Comparison of ENCODE assay signal across 11 cellular contexts in the genomic region with DNA sequence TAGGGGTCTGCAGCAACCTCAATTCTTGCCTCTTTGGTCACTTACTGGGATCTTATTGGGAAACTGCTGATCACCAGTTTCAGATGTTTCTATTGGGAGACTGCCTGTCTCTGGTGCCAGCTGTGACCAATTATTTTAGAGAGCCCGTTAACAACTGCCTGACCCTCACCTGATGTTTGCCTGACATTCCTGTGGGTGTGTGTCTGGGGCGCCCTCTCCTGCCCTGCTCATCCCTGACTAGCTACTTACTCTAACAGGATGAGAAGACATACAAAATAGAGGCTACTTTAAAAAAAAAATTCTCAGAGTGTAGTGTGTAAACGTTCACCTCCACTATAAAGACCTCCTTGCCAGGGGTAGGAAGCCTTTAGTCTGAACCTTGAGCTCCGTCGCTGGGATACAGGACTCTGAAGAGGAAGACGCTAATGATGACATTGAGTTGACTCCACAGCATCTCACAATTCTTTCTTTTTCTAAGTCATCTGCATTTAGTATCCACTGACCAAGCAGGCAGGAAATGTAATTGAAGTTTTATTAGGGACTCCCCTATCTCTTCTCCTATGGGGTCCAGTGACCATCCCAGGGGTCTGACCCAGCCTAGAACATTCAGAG. TPM values are rescaled to one million over a fixed set of nuclear protein-coding genes. Genes with fewer than 3 reads are reported as not detected.
A peak's percentile ranks its signal among the peaks of the same experiment; 100 is the strongest.
DNase-seq lines count a peak whose midpoint lies in the region; ATAC-seq and TF ChIP-seq lines count a peak whose summit lies in the region.
"Had no signal": no experiment of that assay in that cellular context is flagged by ENCODE, and none has a peak within 500 bp of the region (broad histone marks: within the 10 kb centered on the region; RNA-seq: fewer than 3 reads in every experiment).

No MANE protein-coding gene starts in this region.

- H3K27me3 ChIP-seq in WERI-Rb-1 (ENCODE audit: insufficient read depth, low read depth, severe bottlenecking) (peaks cover 2% of the 10 kb centered on the region), left lung (no peaks in the 10 kb centered on the region), suprapubic skin (no peaks in the 10 kb centered on the region)
- H3K27me3 ChIP-seq: SJCRH30 had no signal

- TF ChIP-seq CTCF in WERI-Rb-1 (IDR thresholded peaks at IDR 0.05; ENCODE audit: low read depth, low read length), result peak; percentile 35; the same call in 1 of the 2 replicates
- no peak for TF ChIP-seq CTCF in left lung (IDR thresholded peaks at IDR 0.05)
- TF ChIP-seq CTCF in suprapubic skin (IDR thresholded peaks at IDR 0.05), result no peak
- no peak for TF ChIP-seq CTCF in omental fat pad (IDR thresholded peaks at IDR 0.05)

- H3K36me3 ChIP-seq in WERI-Rb-1 (no peaks in the 10 kb centered on the region), left lung (no peaks in the 10 kb centered on the region), suprapubic skin (no peaks in the 10 kb centered on the region)
- H3K36me3 ChIP-seq: SJCRH30 had no signal

- H3K4me1 ChIP-seq in left lung (peaks cover 0 to 43% of the 10 kb centered on the region in 2 donors), suprapubic skin (peaks cover 24% of the 10 kb centered on the region)

- no peak overlapping the region for H3K4me3 ChIP-seq in WERI-Rb-1 (ENCODE audit: low read depth, low read length)
- H3K4me3 ChIP-seq in left lung, result peak overlapping the region in 1 of 2 donors; percentile 30
- H3K4me3 ChIP-seq in suprapubic skin, result peak overlapping the region; percentile 8
- H3K4me3 ChIP-seq: SJCRH30 had no signal

- peak; percentile 65 for DNase-seq in activated CD8-positive, alpha-beta memory T cell treated with anti-CD3 and anti-CD28 coated beads for 24 hours
- DNase-seq in activated CD8-positive, alpha-beta memory T cell treated with anti-CD3 and anti-CD28 coated beads, Interleukin-2, amount 50 U/mL, for 4 hours, result no peak
- DNase-seq in WERI-Rb-1 (peak; percentile 32), left lung (peak in 1 of 2 donors; percentile 13), suprapubic skin (ENCODE audit: low spot score in 2 of 2) (no peak), NCI-H1417 (lab: John Stamatoyannopoulos, UW) (no peak), omental fat pad (ENCODE audit: low spot score) (no peak), HUDEP-2 (lab: John Stamatoyannopoulos, UW; ENCODE audit: unreplicated experiment in 76 of 76) (no peak)
- DNase-seq: cerebellar nuclear complex, glutamatergic neuron, SJCRH30 had no signal

- no peak for TF ChIP-seq EP300 in suprapubic skin (IDR thresholded peaks at IDR 0.05)

- WGBS in suprapubic skin, result 74% methylated on average over 6 of the region's 6 CpGs

- H3K27ac ChIP-seq in WERI-Rb-1 (no peak overlapping the region), left lung (peak overlapping the region; percentile 47 to 87), suprapubic skin (no peak overlapping the region)
- H3K27ac ChIP-seq: SJCRH30 had no signal

- ATAC-seq in left lung (no peak), omental fat pad (ENCODE audit: low FRiP score) (no peak)

- no peak for TF ChIP-seq POLR2A in suprapubic skin (IDR thresholded peaks at IDR 0.05)

- no peaks in the 10 kb centered on the region for H3K9me3 ChIP-seq in WERI-Rb-1 (ENCODE audit: severe bottlenecking)
- H3K9me3 ChIP-seq in left lung, result no peaks in the 10 kb centered on the region
- no peaks in the 10 kb centered on the region for H3K9me3 ChIP-seq in suprapubic skin
- H3K9me3 ChIP-seq: SJCRH30 had no signal

- intact Hi-C loops in left lung (cut with DNase I), result loop anchor here in 1 of 2 donors (5.0 to 10.0 kb wide), 2 partner anchors 48 to 245 kb away; no protein-coding TSS in a partner anchor

RNA-seq across cellular contexts. Expression of gene DDR1, which starts 54.6 kb away (rescaled TPM):
- total RNA-seq in left lung, result 100 to 1,000 TPM in 1 of 2 donors, 10 to 100 TPM in 1; 77.9 to 148 TPM
- total RNA-seq in suprapubic skin, result 100 to 1,000 TPM; 161 to 210 (median 188) TPM
- total RNA-seq in omental fat pad, result 10 to 100 TPM in 3 of 4 donors, 1 to 10 TPM in 1; 9.9 to 77.3 (median 48.7) TPM

Comparison
In these comparisons a context has a peak if more than half of its experiments do, and no peak if none do; other contexts are left out.
1. DNase-seq: peak in activated CD8-positive, alpha-beta memory T cell treated with anti-CD3 and anti-CD28 coated beads for 24 hours (single experiment) and WERI-Rb-1 (single experiment); none in activated CD8-positive, alpha-beta memory T cell treated with anti-CD3 and anti-CD28 coated beads, Interleukin-2, amount 50 U/mL, for 4 hours (single experiment), suprapubic skin (0 of 2), NCI-H1417 (0 of 3), omental fat pad (single experiment) and HUDEP-2 (0 of 76).
2. H3K27ac ChIP-seq: peak in left lung (2 of 2); none in WERI-Rb-1 (single experiment) and suprapubic skin (single experiment).